19 cellular contexts compared by ENCODE assay signal in the genomic region with DNA sequence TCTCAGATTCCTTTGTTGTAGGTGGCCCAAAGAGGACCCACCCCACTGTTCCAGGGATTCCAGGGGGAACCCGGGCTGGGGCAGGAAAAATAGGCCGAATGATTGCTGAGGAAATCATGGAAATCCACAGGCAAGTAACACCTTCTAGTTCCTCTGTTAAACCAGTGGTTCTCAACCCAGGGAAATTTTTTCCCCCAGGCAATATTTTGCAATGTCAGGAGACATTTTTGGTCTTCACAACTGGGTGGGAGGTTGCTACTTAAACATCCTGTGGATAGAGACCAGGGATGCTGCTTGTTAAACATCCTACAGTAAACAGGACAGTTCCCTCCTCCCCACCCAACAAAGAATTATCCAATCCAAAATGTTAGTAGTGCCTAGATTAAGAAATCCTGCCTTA.
DNase-seq lines count a peak whose midpoint lies in the region; ATAC-seq and TF ChIP-seq lines count a peak whose summit lies in the region.
"Had no signal": no experiment of that assay in that cellular context is flagged by ENCODE, and none has a peak within 500 bp of the region (broad histone marks: within the 10 kb centered on the region; RNA-seq: fewer than 3 reads in every experiment).

No MANE protein-coding gene starts in this region.

- CTCF ChIA-PET in CD4-positive, alpha-beta memory T cell (lab: Charles Lee; ENCODE audit: partially characterized antibody): interaction anchor here (1.3 to 1.5 kb wide), 2 partner anchors 9 to 42 kb away, joined by 3 read pairs; no protein-coding TSS in a partner anchor
- CTCF ChIA-PET in PC-9 (lab: Charles Lee): no interaction called here

- no peaks in the 10 kb centered on the region for H3K27me3 ChIP-seq in CD4-positive, alpha-beta memory T cell (ENCODE audit: insufficient read depth, low read length)
- H3K27me3 ChIP-seq in aorta (ENCODE audit: control insufficient read depth in 1 of 2, insufficient read depth in 2 of 2, low read length in 1 of 2) (no peaks in the 10 kb centered on the region), PC-9 (ENCODE audit: insufficient read depth, low read depth) (no peaks in the 10 kb centered on the region)
- H3K27me3 ChIP-seq: BLaER1 had no signal

- no peak for TF ChIP-seq CTCF in PC-9 (conservative IDR thresholded peaks at IDR 0.05)

- H3F3A ChIP-seq in PC-9 (ENCODE audit: insufficient read depth, low read depth): no peaks in the 10 kb centered on the region

- H3K27ac Mint-ChIP-seq in CD4-positive, alpha-beta memory T cell: peak overlapping the region in 4 of 7 donors; percentile 6 to 58 (median 26)
- H3K27ac Mint-ChIP-seq in activated T-helper 17 cell treated with anti-CD3 and anti-CD28 coated beads, Interleukin-2, amount 50 U/mL, for 72 hours: peak overlapping the region; percentile 69
- H3K27ac Mint-ChIP-seq in memory B cell: peak overlapping the region; percentile 18
- H3K27ac Mint-ChIP-seq: HFFc6 had no signal

- H3K4me1 Mint-ChIP-seq in CD4-positive, alpha-beta memory T cell: peaks cover 0 to 2% (median 0%) of the 10 kb centered on the region in 4 donors
- H3K4me1 Mint-ChIP-seq in activated T-helper 17 cell treated with anti-CD3 and anti-CD28 coated beads, Interleukin-2, amount 50 U/mL, for 72 hours: peaks cover 8% of the 10 kb centered on the region
- no peaks in the 10 kb centered on the region for H3K4me1 Mint-ChIP-seq in memory B cell

- BruUV-seq in PC-9 (replicated peaks; lab: Mats Ljungman, UMichigan): no TSS peak

- H3K79me2 ChIP-seq in PC-9 (ENCODE audit: low read depth): no peaks in the 10 kb centered on the region

- POLR2A ChIA-PET in CD4-positive, alpha-beta memory T cell (lab: Charles Lee; ENCODE audit: partially characterized antibody): no interaction called here
- POLR2A ChIA-PET in PC-9 (lab: Charles Lee; ENCODE audit: unreplicated experiment): no interaction called here

- H4K20me1 ChIP-seq in PC-9 (ENCODE audit: insufficient read depth): no peaks in the 10 kb centered on the region
- H4K20me1 ChIP-seq: BLaER1 had no signal

- 91 to 95% methylated on average over 2 of the region's 2 CpGs for WGBS in aorta, 2 donors

- no peaks in the 10 kb centered on the region for H3K9me3 Mint-ChIP-seq in CD4-positive, alpha-beta memory T cell
- no peaks in the 10 kb centered on the region for H3K9me3 Mint-ChIP-seq in activated T-helper 17 cell treated with anti-CD3 and anti-CD28 coated beads, Interleukin-2, amount 50 U/mL, for 72 hours
- no peaks in the 10 kb centered on the region for H3K9me3 Mint-ChIP-seq in memory B cell
- H3K9me3 Mint-ChIP-seq: HFFc6 had no signal

- H3K4me1 ChIP-seq in CD4-positive, alpha-beta memory T cell (ENCODE audit: insufficient read depth, low read length): no peaks in the 10 kb centered on the region
- H3K4me1 ChIP-seq in aorta (ENCODE audit: control insufficient read depth in 1 of 2, insufficient read depth in 2 of 2, low read length in 2 of 2) (peaks cover 0 to 4% of the 10 kb centered on the region in 2 donors), PC-9 (replicated peaks; ENCODE audit: insufficient read depth) (no peaks in the 10 kb centered on the region)
- H3K4me1 ChIP-seq: BLaER1 had no signal

- DNase-seq in CD4-positive, alpha-beta memory T cell: no peak
- DNase-seq in NCI-H226 (peak; percentile 38), memory B cell (ENCODE audit: low spot score in 2 of 2) (no peak), aorta (no peak), PC-9 (no peak), NCI-H2171 treated with DMSO at 0.1 percent for 48 hours (lab: John Stamatoyannopoulos, UW) (no peak)
- DNase-seq in stimulated activated CD4-positive, alpha-beta T cell treated with anti-CD3 and anti-CD28 coated beads, Interleukin-12 subunit alpha, Interleukin-12 subunit beta, amount 100 ng/mL, for 4 hours: no peak
- DNase-seq: 8988T, DMS153, DMS79 treated with DMSO at 0.1 percent for 48 hours, GOT3, H7, HFFc6, IMR-90 had no signal

- no peaks in the 10 kb centered on the region for H3K27me3 Mint-ChIP-seq in CD4-positive, alpha-beta memory T cell
- no peaks in the 10 kb centered on the region for H3K27me3 Mint-ChIP-seq in activated T-helper 17 cell treated with anti-CD3 and anti-CD28 coated beads, Interleukin-2, amount 50 U/mL, for 72 hours
- no peaks in the 10 kb centered on the region for H3K27me3 Mint-ChIP-seq in memory B cell

- peaks cover 76% of the 10 kb centered on the region for H3K36me3 ChIP-seq in CD4-positive, alpha-beta memory T cell (ENCODE audit: insufficient read depth, low read length)
- H3K36me3 ChIP-seq in aorta (ENCODE audit: control insufficient read depth in 1 of 2, insufficient read depth in 2 of 2, low read length in 1 of 2): peaks cover 7 to 8% of the 10 kb centered on the region in 2 donors
- no peaks in the 10 kb centered on the region for H3K36me3 ChIP-seq in PC-9 (ENCODE audit: low read depth)

- H3K4me3 Mint-ChIP-seq in CD4-positive, alpha-beta memory T cell: no peak overlapping the region
- no peak overlapping the region for H3K4me3 Mint-ChIP-seq in activated T-helper 17 cell treated with anti-CD3 and anti-CD28 coated beads, Interleukin-2, amount 50 U/mL, for 72 hours
- H3K4me3 Mint-ChIP-seq in memory B cell: no peak overlapping the region
- H3K4me3 Mint-ChIP-seq: CD14-positive monocyte, HFFc6 had no signal

- ATAC-seq in activated T-helper 17 cell treated with anti-CD3 and anti-CD28 coated beads, Interleukin-2, amount 50 U/mL, for 72 hours (replicated peaks): no peak
- ATAC-seq in memory B cell (ENCODE audit: low read depth): no peak
- no peak for ATAC-seq in aorta (ENCODE audit: low FRiP score)
- ATAC-seq: HCT116, K562 had no signal

- no peak overlapping the region for H3K4me2 ChIP-seq in PC-9
- H3K4me2 ChIP-seq: BLaER1 had no signal

- intact Hi-C loops in CD4-positive, alpha-beta memory T cell (cut with micrococcal nuclease): no loop called here
- intact Hi-C loops in aorta (cut with DNase I) (no loop called here), PC-9 (cut with micrococcal nuclease; ENCODE audit: unreplicated experiment) (no loop called here)

- no peaks in the 10 kb centered on the region for H3K9me2 ChIP-seq in PC-9 (ENCODE audit: insufficient read depth)

- no peak overlapping the region for H3K27ac ChIP-seq in CD4-positive, alpha-beta memory T cell (ENCODE audit: low read depth, low read length)
- no peak overlapping the region for H3K27ac ChIP-seq in aorta (ENCODE audit: low read depth in 1 of 2, low read length in 2 of 2)
- H3K27ac ChIP-seq in PC-9: no peak overlapping the region
- H3K27ac ChIP-seq: BLaER1 had no signal

- no peaks in the 10 kb centered on the region for H3K9me3 ChIP-seq in CD4-positive, alpha-beta memory T cell (ENCODE audit: control insufficient read depth in 1 of 2, low read length in 2 of 2)
- no peaks in the 10 kb centered on the region for H3K9me3 ChIP-seq in aorta (ENCODE audit: control insufficient read depth, low read length)
- H3K9me3 ChIP-seq in PC-9 (ENCODE audit: insufficient read depth, low read depth): no peaks in the 10 kb centered on the region
- H3K9me3 ChIP-seq: BLaER1 had no signal

- no peak overlapping the region for H2AFZ ChIP-seq in PC-9

- no peak overlapping the region for H3K4me3 ChIP-seq in CD4-positive, alpha-beta memory T cell (ENCODE audit: low read length in 2 of 2)
- H3K4me3 ChIP-seq in aorta (ENCODE audit: low read length in 2 of 2) (no peak overlapping the region), PC-9 (no peak overlapping the region)
- H3K4me3 ChIP-seq: BLaER1, K562 had no signal

- H3K36me3 Mint-ChIP-seq in CD4-positive, alpha-beta memory T cell: peaks cover 72 to 96% of the 10 kb centered on the region in 2 donors
- H3K36me3 Mint-ChIP-seq in activated T-helper 17 cell treated with anti-CD3 and anti-CD28 coated beads, Interleukin-2, amount 50 U/mL, for 72 hours (ENCODE audit: low read depth): no peaks in the 10 kb centered on the region
- H3K36me3 Mint-ChIP-seq in memory B cell: peaks cover 38% of the 10 kb centered on the region

Comparison
In these comparisons a context has a peak if more than half of its experiments do, and no peak if none do; other contexts are left out.
1. H3K27ac Mint-ChIP-seq: peak in every context shown above with its lines; median percentile 69 in activated T-helper 17 cell treated with anti-CD3 and anti-CD28 coated beads, Interleukin-2, amount 50 U/mL, for 72 hours; 26 in CD4-positive, alpha-beta memory T cell; 18 in memory B cell.